18 cellular contexts compared by ENCODE assay signal in the genomic region with DNA sequence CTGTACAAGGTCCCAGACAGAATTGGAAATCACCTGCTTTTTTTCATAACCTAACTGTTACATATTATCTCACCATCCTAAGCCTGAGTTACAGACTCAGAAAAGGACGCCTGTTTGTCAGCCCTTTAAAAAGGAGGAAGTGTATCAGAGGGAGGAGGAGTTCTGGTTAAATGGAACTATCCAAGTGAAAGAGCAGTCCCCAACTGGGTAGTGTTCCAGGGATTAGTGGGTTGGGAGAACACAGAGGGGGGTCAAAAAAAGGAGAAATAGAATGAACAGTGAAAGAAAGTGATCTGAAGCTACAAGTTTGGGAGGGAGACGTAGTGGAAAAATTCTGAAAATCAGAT. TPM values are rescaled to one million over a fixed set of nuclear protein-coding genes. Genes with fewer than 3 reads are reported as not detected.
DNase-seq lines count a peak whose midpoint lies in the region; ATAC-seq and TF ChIP-seq lines count a peak whose summit lies in the region.
"Had no signal": no experiment of that assay in that cellular context is flagged by ENCODE, and none has a peak within 500 bp of the region (broad histone marks: within the 10 kb centered on the region; RNA-seq: fewer than 3 reads in every experiment).

No MANE protein-coding gene starts in this region.

- peaks cover 14% of the 10 kb centered on the region for H3K4me1 ChIP-seq in iPS-20b (ENCODE audit: insufficient read depth, low read length)
- H3K4me1 ChIP-seq: esophagus muscularis mucosa had no signal

- no peak overlapping the region for H3K9ac ChIP-seq in iPS-20b (ENCODE audit: low read depth, low read length)

- no peak overlapping the region for H3K4me3 Mint-ChIP-seq in activated B cell treated with CpG ODN at 0.5 μM for 24 hours
- no peak overlapping the region for H3K4me3 Mint-ChIP-seq in stimulated activated effector memory CD8-positive, alpha-beta T cell treated with anti-CD3 and anti-CD28 coated beads, Interleukin-12 subunit alpha, Interleukin-12 subunit beta, amount 100 ng/mL, for 72 hours
- H3K4me3 Mint-ChIP-seq: B cell had no signal

- H3K27me3 ChIP-seq in iPS-20b (ENCODE audit: insufficient read depth, low read length), result no peaks in the 10 kb centered on the region
- H3K27me3 ChIP-seq: esophagus muscularis mucosa had no signal

- H3K27ac Mint-ChIP-seq in activated B cell treated with CpG ODN at 0.5 μM for 24 hours, result peak overlapping the region; percentile 6
- H3K27ac Mint-ChIP-seq in stimulated activated effector memory CD8-positive, alpha-beta T cell treated with anti-CD3 and anti-CD28 coated beads, Interleukin-12 subunit alpha, Interleukin-12 subunit beta, amount 100 ng/mL, for 72 hours, result peak overlapping the region; percentile 8
- H3K27ac Mint-ChIP-seq: activated T-helper 2 cell treated with anti-CD3 and anti-CD28 coated beads, Interferon-gamma antibody, Interleukin-2, Interleukin-4, amounts not matched to agents 10 μg/mL and 5 μg/mL and 100 μg/mL, durations not matched to agents 14 hours and 24 hours and 36 hours; B cell had no signal

- H3K9me3 ChIP-seq in iPS-20b (ENCODE audit: insufficient read depth, low read depth, low read length), result no peaks in the 10 kb centered on the region
- H3K9me3 ChIP-seq: esophagus muscularis mucosa, HAP-1 had no signal

- H3K4me1 Mint-ChIP-seq in activated B cell treated with CpG ODN at 0.5 μM for 24 hours, result no peaks in the 10 kb centered on the region
- no peaks in the 10 kb centered on the region for H3K4me1 Mint-ChIP-seq in stimulated activated effector memory CD8-positive, alpha-beta T cell treated with anti-CD3 and anti-CD28 coated beads, Interleukin-12 subunit alpha, Interleukin-12 subunit beta, amount 100 ng/mL, for 72 hours
- H3K4me1 Mint-ChIP-seq: B cell had no signal

- peak; percentile 80 for DNase-seq in MV-4-11 (lab: John Stamatoyannopoulos, UW)
- no peak for DNase-seq in activated B cell treated with CpG ODN at 0.5 μM for 24 hours
- DNase-seq in stimulated activated effector memory CD8-positive, alpha-beta T cell treated with anti-CD3 and anti-CD28 coated beads, Interleukin-12 subunit alpha, Interleukin-12 subunit beta, amount 100 ng/mL, for 72 hours (ENCODE audit: low spot score in 2 of 2), result no peak
- no peak for DNase-seq in GOT3 (lab: John Stamatoyannopoulos, UW)
- DNase-seq in NCI-H2029 treated with DMSO at 0.1 percent for 48 hours (lab: John Stamatoyannopoulos, UW), result no peak
- DNase-seq in activated CD8-positive, alpha-beta memory T cell treated with anti-CD3 and anti-CD28 coated beads for 24 hours, result no peak
- DNase-seq in SW480 (ENCODE audit: low spot score), result no peak
- DNase-seq: activated CD4-positive, alpha-beta T cell treated with anti-CD3 and anti-CD28 coated beads for 48 hours; DMS79 treated with DMSO at 0.1 percent for 48 hours; Karpas-422; left cardiac atrium; NCI-H524 treated with DMSO at 0.1 percent for 48 hours; stimulated activated CD4-positive, alpha-beta T cell treated with anti-CD3 and anti-CD28 coated beads, Interleukin-4, amount 100 ng/mL, for 24 hours had no signal

- no peak for TF ChIP-seq CTCF in activated B cell treated with CpG ODN at 0.5 μM for 24 hours (IDR thresholded peaks at IDR 0.05)

- intact Hi-C loops in activated B cell treated with CpG ODN at 0.5 μM for 24 hours (cut with micrococcal nuclease), result no loop called here

- ATAC-seq in activated B cell treated with CpG ODN at 0.5 μM for 24 hours (ENCODE audit: low read depth), result no peak
- no peak for ATAC-seq in stimulated activated effector memory CD8-positive, alpha-beta T cell treated with anti-CD3 and anti-CD28 coated beads, Interleukin-12 subunit alpha, Interleukin-12 subunit beta, amount 100 ng/mL, for 72 hours
- ATAC-seq: left cardiac atrium had no signal

- H3K27me3 Mint-ChIP-seq in activated B cell treated with CpG ODN at 0.5 μM for 24 hours, result no peaks in the 10 kb centered on the region
- H3K27me3 Mint-ChIP-seq: B cell had no signal

- H3K9me3 Mint-ChIP-seq in activated B cell treated with CpG ODN at 0.5 μM for 24 hours, result no peaks in the 10 kb centered on the region
- H3K9me3 Mint-ChIP-seq in stimulated activated effector memory CD8-positive, alpha-beta T cell treated with anti-CD3 and anti-CD28 coated beads, Interleukin-12 subunit alpha, Interleukin-12 subunit beta, amount 100 ng/mL, for 72 hours, result no peaks in the 10 kb centered on the region
- H3K9me3 Mint-ChIP-seq: activated T-helper 2 cell treated with anti-CD3 and anti-CD28 coated beads, Interferon-gamma antibody, Interleukin-2, Interleukin-4, amounts not matched to agents 10 μg/mL and 5 μg/mL and 100 μg/mL, durations not matched to agents 14 hours and 24 hours and 36 hours had no signal

- H3K36me3 ChIP-seq in iPS-20b (ENCODE audit: insufficient read depth, low read depth, low read length), result peaks cover 10% of the 10 kb centered on the region; the same call in 1 of the 2 replicates

- CTCF ChIA-PET in activated B cell treated with CpG ODN at 0.5 μM for 24 hours (lab: Charles Lee), result interaction anchor here (0.8 kb wide), 1 partner anchor 21 kb away, joined by 3 read pairs; no protein-coding TSS in a partner anchor

- POLR2A ChIA-PET in activated B cell treated with CpG ODN at 0.5 μM for 24 hours (lab: Charles Lee), result no interaction called here

- H3K27ac ChIP-seq in iPS-20b (ENCODE audit: low read length), result no peak overlapping the region
- H3K27ac ChIP-seq: esophagus muscularis mucosa had no signal

- H3K4me3 ChIP-seq in iPS-20b (ENCODE audit: low read length), result 0 out of 2 replicates have a peak overlapping the region, but pooled peaks have one; percentile 1
- H3K4me3 ChIP-seq: esophagus muscularis mucosa, HAP-1 had no signal

- peaks cover 66% of the 10 kb centered on the region for H3K36me3 Mint-ChIP-seq in activated B cell treated with CpG ODN at 0.5 μM for 24 hours (ENCODE audit: low read depth)
- peaks cover 9% of the 10 kb centered on the region for H3K36me3 Mint-ChIP-seq in stimulated activated effector memory CD8-positive, alpha-beta T cell treated with anti-CD3 and anti-CD28 coated beads, Interleukin-12 subunit alpha, Interleukin-12 subunit beta, amount 100 ng/mL, for 72 hours

RNA-seq across cellular contexts. Expression of a gene that starts 54.2 kb away (rescaled TPM):
- 29.8 and 34.8 TPM in 2 replicates for total RNA-seq in activated B cell treated with CpG ODN at 0.5 μM for 24 hours

RNA-seq across cellular contexts. Expression of a gene that starts 55.5 kb away (rescaled TPM):
- total RNA-seq in activated B cell treated with CpG ODN at 0.5 μM for 24 hours, result 4.4 and 4.7 TPM in 2 replicates
